ENCODE assay signal across 12 cellular contexts in the genomic region with DNA sequence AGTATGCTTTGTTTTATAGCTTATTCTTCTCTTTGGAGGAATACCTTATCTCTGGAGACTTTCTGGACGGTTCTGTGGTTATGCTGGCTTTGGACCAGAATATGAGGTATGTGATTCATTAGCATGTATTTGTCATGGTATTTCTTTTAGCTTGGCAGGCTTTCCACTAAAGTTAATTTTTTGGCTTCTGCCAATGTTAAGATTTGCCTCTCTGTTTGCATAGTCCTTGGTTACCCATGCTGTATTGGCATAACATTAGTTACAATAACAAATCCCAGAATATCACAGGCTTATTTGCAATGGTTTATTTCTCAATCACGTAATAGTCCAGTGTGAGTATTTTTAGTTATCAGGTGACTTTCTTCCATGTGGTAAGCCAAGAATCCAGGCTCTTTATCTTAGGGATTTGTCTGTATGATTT. TPM values are rescaled to one million over a fixed set of nuclear protein-coding genes. Genes with fewer than 3 reads are reported as not detected.
DNase-seq lines count a peak whose midpoint lies in the region; ATAC-seq and TF ChIP-seq lines count a peak whose summit lies in the region.
"Had no signal": no experiment of that assay in that cellular context is flagged by ENCODE, and none has a peak within 500 bp of the region (broad histone marks: within the 10 kb centered on the region; RNA-seq: fewer than 3 reads in every experiment).

No MANE protein-coding gene starts in this region.

- TF ChIP-seq CTCF in foreskin fibroblast (IDR thresholded peaks at IDR 0.05; ENCODE audit: low read depth, low read length) (no peak), BE2C (IDR thresholded peaks at IDR 0.05; ENCODE audit: low read depth, low read length) (no peak)

- H3K27me3 ChIP-seq in adipocyte (replicated peaks; ENCODE audit: control insufficient read depth, insufficient read depth, low read length), result no peaks in the 10 kb centered on the region
- no peaks in the 10 kb centered on the region for H3K27me3 ChIP-seq in BE2C

- peak overlapping the region; percentile 68 for H3K9ac ChIP-seq in adipocyte (ENCODE audit: low read length)

- H3K36me3 ChIP-seq in adipocyte (ENCODE audit: control insufficient read depth, insufficient read depth, low read length, severe bottlenecking) (peaks cover 68% of the 10 kb centered on the region), BE2C (peaks cover 13% of the 10 kb centered on the region)

- H3K9me3 ChIP-seq in adipocyte (ENCODE audit: control insufficient read depth, low read length), result no peaks in the 10 kb centered on the region
- no peaks in the 10 kb centered on the region for H3K9me3 ChIP-seq in BE2C

- no peak for ATAC-seq in GM19452 (IDR thresholded peaks at IDR 0.05; ENCODE audit: unreplicated experiment)
- ATAC-seq in GM19397 (IDR thresholded peaks at IDR 0.05; ENCODE audit: unreplicated experiment), result no peak

- H3K4me3 ChIP-seq in adipocyte (ENCODE audit: low read length), result peak overlapping the region; percentile 48
- no peak overlapping the region for H3K4me3 ChIP-seq in foreskin fibroblast (ENCODE audit: low read depth in 1 of 2, low read length in 2 of 2)
- no peak overlapping the region for H3K4me3 ChIP-seq in BE2C (ENCODE audit: low read depth, low read length)

- peak; percentile 58 for DNase-seq in ELR (ENCODE audit: low read depth)
- peak; percentile 95 for DNase-seq in adipocyte (ENCODE audit: low read depth)
- DNase-seq in foreskin fibroblast, result peak; percentile 29 to 69
- peak; percentile 91 for DNase-seq in renal cortical epithelial cell (ENCODE audit: low read depth)
- no peak for DNase-seq in BE2C
- no peak for DNase-seq in NCI-H1105 (lab: John Stamatoyannopoulos, UW)
- DNase-seq: DMS79 treated with DMSO at 0.1 percent for 48 hours; effector CD8-positive, alpha-beta T cell; midbrain; RPMI8226 had no signal

- H3K4me1 ChIP-seq in adipocyte (ENCODE audit: control insufficient read depth, insufficient read depth, low read length) (peaks cover 40% of the 10 kb centered on the region), BE2C (no peaks in the 10 kb centered on the region)

RNA-seq across cellular contexts. Expression of gene ZMPSTE24, which starts 9.7 kb away (rescaled TPM):
- 88.9 and 140 TPM in 2 replicates for total RNA-seq in renal cortical epithelial cell
- polyA plus RNA-seq in BE2C (2012; ENCODE audit: insufficient read depth, insufficient read length, low read depth), result 39.1 TPM

RNA-seq across cellular contexts. Expression of gene TMCO2, which starts 20.0 kb away (rescaled TPM):
- total RNA-seq in renal cortical epithelial cell, result not detected in 2 replicates
- polyA plus RNA-seq in BE2C (2012; ENCODE audit: insufficient read depth, insufficient read length, low read depth), result not detected

RNA-seq across cellular contexts. Expression of gene COL9A2, which starts 49.3 kb away (rescaled TPM):
- total RNA-seq in renal cortical epithelial cell, result 4.2 and 7.5 TPM in 2 replicates
- 1.0 TPM for polyA plus RNA-seq in BE2C (2012; ENCODE audit: insufficient read depth, insufficient read length, low read depth)

Comparison
In these comparisons a context has a peak if more than half of its experiments do, and no peak if none do; other contexts are left out.
1. DNase-seq: peak in ELR (single experiment), adipocyte (single experiment), foreskin fibroblast (2 of 2) and renal cortical epithelial cell (single experiment); none in BE2C (single experiment) and NCI-H1105 (single experiment).